1 cellular context compared by ENCODE assay signal in genomic region chr2:10591207-10591606, GRCh38.
TF ChIP-seq lines count a peak whose summit lies in the region.

No MANE protein-coding gene starts in this region.

TF ChIP-seq in GM23338, 12 proteins besides CTCF, POLR2A, EP300 and RAD21 (continued from another document):
- TF ChIP-seq ETS1 (IDR thresholded peaks at IDR 0.05) (no peak), EZH2 (IDR thresholded peaks at IDR 0.05; ENCODE audit: low read depth, unreplicated experiment) (no peak), NANOG (IDR thresholded peaks at IDR 0.05; ENCODE audit: borderline replicate concordance) (no peak), EZH2phosphoT487 (IDR thresholded peaks at IDR 0.05; ENCODE audit: unreplicated experiment) (no peak)
- TF ChIP-seq, protein P1, sequence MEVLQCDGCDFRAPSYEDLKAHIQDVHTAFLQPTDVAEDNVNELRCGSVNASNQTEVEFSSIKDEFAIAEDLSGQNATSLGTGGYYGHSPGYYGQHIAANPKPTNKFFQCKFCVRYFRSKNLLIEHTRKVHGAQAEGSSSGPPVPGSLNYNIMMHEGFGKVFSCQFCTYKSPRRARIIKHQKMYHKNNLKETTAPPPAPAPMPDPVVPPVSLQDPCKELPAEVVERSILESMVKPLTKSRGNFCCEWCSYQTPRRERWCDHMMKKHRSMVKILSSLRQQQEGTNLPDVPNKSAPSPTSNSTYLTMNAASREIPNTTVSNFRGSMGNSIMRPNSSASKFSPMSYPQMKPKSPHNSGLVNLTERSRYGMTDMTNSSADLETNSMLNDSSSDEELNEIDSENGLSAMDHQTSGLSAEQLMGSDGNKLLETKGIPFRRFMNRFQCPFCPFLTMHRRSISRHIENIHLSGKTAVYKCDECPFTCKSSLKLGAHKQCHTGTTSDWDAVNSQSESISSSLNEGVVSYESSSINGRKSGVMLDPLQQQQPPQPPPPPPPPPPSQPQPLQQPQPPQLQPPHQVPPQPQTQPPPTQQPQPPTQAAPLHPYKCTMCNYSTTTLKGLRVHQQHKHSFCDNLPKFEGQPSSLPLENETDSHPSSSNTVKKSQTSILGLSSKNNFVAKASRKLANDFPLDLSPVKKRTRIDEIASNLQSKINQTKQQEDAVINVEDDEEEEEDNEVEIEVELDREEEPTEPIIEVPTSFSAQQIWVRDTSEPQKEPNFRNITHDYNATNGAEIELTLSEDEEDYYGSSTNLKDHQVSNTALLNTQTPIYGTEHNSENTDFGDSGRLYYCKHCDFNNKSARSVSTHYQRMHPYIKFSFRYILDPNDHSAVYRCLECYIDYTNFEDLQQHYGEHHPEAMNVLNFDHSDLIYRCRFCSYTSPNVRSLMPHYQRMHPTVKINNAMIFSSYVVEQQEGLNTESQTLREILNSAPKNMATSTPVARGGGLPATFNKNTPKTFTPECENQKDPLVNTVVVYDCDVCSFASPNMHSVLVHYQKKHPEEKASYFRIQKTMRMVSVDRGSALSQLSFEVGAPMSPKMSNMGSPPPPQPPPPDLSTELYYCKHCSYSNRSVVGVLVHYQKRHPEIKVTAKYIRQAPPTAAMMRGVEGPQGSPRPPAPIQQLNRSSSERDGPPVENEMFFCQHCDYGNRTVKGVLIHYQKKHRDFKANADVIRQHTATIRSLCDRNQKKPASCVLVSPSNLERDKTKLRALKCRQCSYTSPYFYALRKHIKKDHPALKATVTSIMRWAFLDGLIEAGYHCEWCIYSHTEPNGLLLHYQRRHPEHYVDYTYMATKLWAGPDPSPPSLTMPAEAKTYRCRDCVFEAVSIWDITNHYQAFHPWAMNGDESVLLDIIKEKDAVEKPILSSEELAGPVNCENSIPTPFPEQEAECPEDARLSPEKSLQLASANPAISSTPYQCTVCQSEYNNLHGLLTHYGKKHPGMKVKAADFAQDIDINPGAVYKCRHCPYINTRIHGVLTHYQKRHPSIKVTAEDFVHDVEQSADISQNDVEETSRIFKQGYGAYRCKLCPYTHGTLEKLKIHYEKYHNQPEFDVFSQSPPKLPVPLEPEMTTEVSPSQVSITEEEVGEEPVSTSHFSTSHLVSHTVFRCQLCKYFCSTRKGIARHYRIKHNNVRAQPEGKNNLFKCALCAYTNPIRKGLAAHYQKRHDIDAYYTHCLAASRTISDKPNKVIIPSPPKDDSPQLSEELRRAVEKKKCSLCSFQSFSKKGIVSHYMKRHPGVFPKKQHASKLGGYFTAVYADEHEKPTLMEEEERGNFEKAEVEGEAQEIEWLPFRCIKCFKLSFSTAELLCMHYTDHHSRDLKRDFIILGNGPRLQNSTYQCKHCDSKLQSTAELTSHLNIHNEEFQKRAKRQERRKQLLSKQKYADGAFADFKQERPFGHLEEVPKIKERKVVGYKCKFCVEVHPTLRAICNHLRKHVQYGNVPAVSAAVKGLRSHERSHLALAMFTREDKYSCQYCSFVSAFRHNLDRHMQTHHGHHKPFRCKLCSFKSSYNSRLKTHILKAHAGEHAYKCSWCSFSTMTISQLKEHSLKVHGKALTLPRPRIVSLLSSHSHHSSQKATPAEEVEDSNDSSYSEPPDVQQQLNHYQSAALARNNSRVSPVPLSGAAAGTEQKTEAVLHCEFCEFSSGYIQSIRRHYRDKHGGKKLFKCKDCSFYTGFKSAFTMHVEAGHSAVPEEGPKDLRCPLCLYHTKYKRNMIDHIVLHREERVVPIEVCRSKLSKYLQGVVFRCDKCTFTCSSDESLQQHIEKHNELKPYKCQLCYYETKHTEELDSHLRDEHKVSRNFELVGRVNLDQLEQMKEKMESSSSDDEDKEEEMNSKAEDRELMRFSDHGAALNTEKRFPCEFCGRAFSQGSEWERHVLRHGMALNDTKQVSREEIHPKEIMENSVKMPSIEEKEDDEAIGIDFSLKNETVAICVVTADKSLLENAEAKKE (CRISPR knock-in tag; IDR thresholded peaks at IDR 0.05) = no peak
